In the genomic region with DNA sequence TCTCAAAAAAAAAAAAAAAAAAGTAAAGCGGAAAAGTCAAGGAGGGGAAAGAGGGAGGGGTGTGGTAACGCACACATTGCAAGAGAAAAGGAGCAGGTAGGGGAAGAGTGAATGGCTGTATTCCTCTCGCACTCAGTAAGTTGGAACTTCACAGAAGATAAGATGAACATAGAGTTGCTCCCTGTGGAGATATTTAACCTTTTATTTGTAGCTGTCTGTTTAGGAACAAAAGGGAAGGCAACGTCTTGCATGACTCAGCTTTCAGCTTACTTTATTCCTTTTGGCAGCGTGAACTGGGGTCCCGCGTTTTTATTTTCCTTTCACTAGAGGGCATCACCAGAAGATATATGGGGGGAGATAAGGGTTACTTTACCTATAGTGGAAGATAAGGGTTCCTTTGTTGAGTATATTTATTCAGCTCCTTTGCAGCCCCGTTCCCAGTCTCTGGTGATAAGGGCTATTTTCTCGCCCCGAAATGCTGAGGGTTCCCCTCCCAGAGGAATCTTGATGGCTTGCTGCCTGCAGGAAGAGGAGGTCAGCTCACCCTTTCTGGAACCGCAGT, we compare ENCODE assay signal across 20 cellular contexts.
A peak's percentile ranks its signal among the peaks of the same experiment; 100 is the strongest.
DNase-seq lines count a peak whose midpoint lies in the region; ATAC-seq and TF ChIP-seq lines count a peak whose summit lies in the region.
"Had no signal": no experiment of that assay in that cellular context is flagged by ENCODE, and none has a peak within 500 bp of the region (broad histone marks: within the 10 kb centered on the region; RNA-seq: fewer than 3 reads in every experiment).

No MANE protein-coding gene starts in this region.

- 16% methylated on average over 10 of the region's 11 CpGs for WGBS in esophagus muscularis mucosa
- WGBS in trophoblast cell (ENCODE audit: extremely low coverage, insufficient coverage, insufficient read length) = no CpG with 5 or more reads among the region's 11 CpGs

- intact Hi-C loops in esophagus muscularis mucosa (cut with DNase I) = no loop called here

- H3K4me3 ChIP-seq in esophagus muscularis mucosa (no peak overlapping the region), trophoblast cell (ENCODE audit: low read depth, low read length) (no peak overlapping the region)
- H3K4me3 ChIP-seq: coronary artery, right lobe of liver had no signal

- H3K4ac ChIP-seq in trophoblast cell (ENCODE audit: low read depth, low read length) = no peak overlapping the region

- H4K12ac ChIP-seq in trophoblast cell (ENCODE audit: low read depth, low read length) = no peak overlapping the region

- no peak overlapping the region for H2AFZ ChIP-seq in trophoblast cell (ENCODE audit: insufficient read depth, low read length, poor library complexity)

- H3K27me3 ChIP-seq in esophagus muscularis mucosa = no peaks in the 10 kb centered on the region
- no peaks in the 10 kb centered on the region for H3K27me3 ChIP-seq in trophoblast cell (ENCODE audit: insufficient read depth, low read length)
- H3K27me3 ChIP-seq: right lobe of liver had no signal

- no peak overlapping the region for H3K27ac ChIP-seq in esophagus muscularis mucosa (replicated peaks in 1 of 4)
- no peak overlapping the region for H3K27ac ChIP-seq in trophoblast cell (ENCODE audit: low read depth, low read length)
- H3K27ac ChIP-seq: coronary artery, right lobe of liver had no signal

- DNase-seq in ELF-1 (ENCODE audit: low read depth, low spot score) = peak; percentile 41
- peak; percentile 11 for DNase-seq in M059J (ENCODE audit: low read depth)
- peak; percentile 68 for DNase-seq in esophagus muscularis mucosa (ENCODE audit: extremely low spot score)
- peak; percentile 18 to 63 for DNase-seq in trophoblast cell
- DNase-seq in NCI-H1092 (lab: John Stamatoyannopoulos, UW) = no peak
- DNase-seq: activated CD4-positive, CD25-positive, alpha-beta regulatory T cell treated with anti-CD3 and anti-CD28 coated beads, Interleukin-2, amount 50 U/mL, for 72 hours; AML-193; aorta; KG1; kidney glomerular epithelial cell; NCI-H1417 treated with DMSO at 0.1 percent for 48 hours; nucleus accumbens; right lobe of liver; SHP77; stimulated activated CD4-positive, alpha-beta T cell treated with anti-CD3 and anti-CD28 coated beads, Interleukin-1b, Interleukin-23, amount 100 ng/mL, for 48 hours; substantia nigra; T-helper 2 cell had no signal

- H3K36me3 ChIP-seq in esophagus muscularis mucosa (peaks cover 0 to 8% (median 0%) of the 10 kb centered on the region in 4 donors), trophoblast cell (ENCODE audit: control insufficient read depth in 1 of 2, insufficient read depth in 2 of 2, low read length in 2 of 2) (peaks cover 0 to 7% of the 10 kb centered on the region in 2 experiments)

- H3K18ac ChIP-seq in trophoblast cell (ENCODE audit: low read length) = no peak overlapping the region

- no peak overlapping the region for H2BK5ac ChIP-seq in trophoblast cell (ENCODE audit: low read depth, low read length, poor library complexity)

- H3K4me2 ChIP-seq in trophoblast cell (ENCODE audit: low read length) = peak overlapping the region; percentile 2

- no peak overlapping the region for H3K14ac ChIP-seq in trophoblast cell (ENCODE audit: low read length)

- no peaks in the 10 kb centered on the region for H3K79me2 ChIP-seq in trophoblast cell (ENCODE audit: control insufficient read depth, insufficient read depth, low read length, poor library complexity)

- H3K23ac ChIP-seq in trophoblast cell (ENCODE audit: low read length) = no peak overlapping the region

- H4K8ac ChIP-seq in trophoblast cell (ENCODE audit: low read depth, low read length) = no peak overlapping the region

- TF ChIP-seq CTCF in esophagus muscularis mucosa (IDR thresholded peaks at IDR 0.05) = no peak

- no peak overlapping the region for H2BK120ac ChIP-seq in trophoblast cell (ENCODE audit: insufficient read depth, low read length, poor library complexity)

- peaks cover 0 to 10% (median 8%) of the 10 kb centered on the region in 4 donors for H3K9me3 ChIP-seq in esophagus muscularis mucosa
- peaks cover 2% of the 10 kb centered on the region for H3K9me3 ChIP-seq in trophoblast cell (ENCODE audit: insufficient read depth, low read depth, low read length)
- H3K9me3 ChIP-seq: right lobe of liver had no signal

- no peak overlapping the region for H2AK5ac ChIP-seq in trophoblast cell (ENCODE audit: low read length)

- TF ChIP-seq EP300 in esophagus muscularis mucosa (IDR thresholded peaks at IDR 0.05) = no peak

- ATAC-seq in HG02981 (IDR thresholded peaks at IDR 0.05; ENCODE audit: unreplicated experiment) (no peak), GM21619 (IDR thresholded peaks at IDR 0.05; ENCODE audit: unreplicated experiment) (no peak)
- ATAC-seq: right lobe of liver had no signal

- no peak overlapping the region for H3K9ac ChIP-seq in trophoblast cell (ENCODE audit: low read length)

- H2BK12ac ChIP-seq in trophoblast cell (ENCODE audit: low read length) = no peak overlapping the region

- H3K79me1 ChIP-seq in trophoblast cell (ENCODE audit: low read length) = peaks cover 2% of the 10 kb centered on the region

- H4K91ac ChIP-seq in trophoblast cell (ENCODE audit: low read depth, low read length) = no peak overlapping the region

- H3K4me1 ChIP-seq in esophagus muscularis mucosa = no peaks in the 10 kb centered on the region
- peaks cover 3 to 7% of the 10 kb centered on the region in 2 experiments for H3K4me1 ChIP-seq in trophoblast cell (ENCODE audit: control insufficient read depth in 1 of 2, insufficient read depth in 2 of 2, low read length in 2 of 2)
- H3K4me1 ChIP-seq: right lobe of liver had no signal

- no peak for TF ChIP-seq POLR2A in esophagus muscularis mucosa (IDR thresholded peaks at IDR 0.05; ENCODE audit: low read depth)
